In genomic region chrX:24466025-24466424, GRCh38 we compare ENCODE assay signal across 1 cellular context.
TF ChIP-seq lines count a peak whose summit lies in the region.

No MANE protein-coding gene starts in this region.

TF ChIP-seq in A549, 52 proteins besides CTCF, POLR2A, EP300 and RAD21 (continued from another document):
- TF ChIP-seq POLR2AphosphoS2 (conservative IDR thresholded peaks at IDR 0.05; ENCODE audit: low read length) (no peak), HOXB5 (CRISPR knock-in tag; IDR thresholded peaks at IDR 0.05) (no peak), HDAC2 (IDR thresholded peaks at IDR 0.05) (no peak), BCL3 (IDR thresholded peaks at IDR 0.05) (no peak), TP53 (CRISPR knock-in tag; IDR thresholded peaks at IDR 0.05) (no peak), FOXS1 (CRISPR knock-in tag; IDR thresholded peaks at IDR 0.05) (no peak), ESRRA (IDR thresholded peaks at IDR 0.05; ENCODE audit: borderline replicate concordance, low read length) (no peak), CHD4 (IDR thresholded peaks at IDR 0.05; ENCODE audit: borderline replicate concordance) (no peak), ZC3H11A (IDR thresholded peaks at IDR 0.05) (no peak), TFCP2L1 (CRISPR knock-in tag; IDR thresholded peaks at IDR 0.05) (no peak), NR3C1 (IDR thresholded peaks at IDR 0.05) (no peak), FOSB (CRISPR knock-in tag; IDR thresholded peaks at IDR 0.05) (no peak), MYC (IDR thresholded peaks at IDR 0.05; ENCODE audit: borderline replicate concordance, low read length) (no peak), PHF8 (IDR thresholded peaks at IDR 0.05; ENCODE audit: borderline replicate concordance, low read depth) (no peak), ZFP36 (IDR thresholded peaks at IDR 0.05; ENCODE audit: borderline replicate concordance, partially characterized antibody) (no peak)
